ENCODE assay signal across 8 cellular contexts in the genomic region with DNA sequence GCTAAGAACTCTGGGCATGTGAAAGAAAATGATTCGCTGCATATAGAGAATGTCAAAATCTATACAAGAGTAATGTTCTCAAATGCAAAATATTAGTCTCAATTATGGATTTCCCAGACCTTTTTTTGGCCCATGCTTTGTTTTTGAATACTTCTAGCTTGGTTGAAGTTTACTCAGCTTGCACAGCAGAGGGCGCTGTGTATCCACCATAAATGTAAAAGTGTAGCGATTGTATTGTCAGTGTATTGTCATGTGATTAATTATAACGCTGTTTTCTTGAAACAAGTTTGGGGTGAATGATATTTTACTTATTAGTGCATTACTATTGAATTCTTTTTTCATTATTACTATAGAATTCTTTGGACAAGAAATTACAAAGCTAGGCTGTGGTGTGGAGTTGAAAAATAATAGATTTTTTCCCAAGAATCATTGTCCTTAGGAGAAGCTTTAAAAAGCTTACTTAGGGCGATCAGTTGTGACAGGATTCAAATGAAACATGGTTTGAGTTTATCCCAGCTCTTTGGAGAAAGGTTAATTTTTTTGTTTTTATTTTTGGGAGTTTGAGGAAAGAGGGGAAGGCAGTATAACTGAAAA.
DNase-seq lines count a peak whose midpoint lies in the region; ATAC-seq and TF ChIP-seq lines count a peak whose summit lies in the region.

No MANE protein-coding gene starts in this region.

- peak; percentile 88 for TF ChIP-seq CTCF in LNCAP (IDR thresholded peaks at IDR 0.05)

- DNase-seq in G401 (ENCODE audit: low spot score) (peak; percentile 87), SKM-1 treated with dmso at 0.1 percent for 144 hours (lab: John Stamatoyannopoulos, UW; ENCODE audit: unreplicated experiment) (peak; percentile 49), left cardiac atrium (peak; percentile 32), skeletal muscle cell (ENCODE audit: low read depth) (peak; percentile 14), DMS79 (lab: John Stamatoyannopoulos, UW) (no peak)
- DNase-seq in activated naive CD8-positive, alpha-beta T cell treated with anti-CD3 and anti-CD28 coated beads, Interleukin-2, amount 50 U/mL, for 24 hours, result peak; percentile 69

- H3K36me3 Mint-ChIP-seq in activated naive CD8-positive, alpha-beta T cell treated with anti-CD3 and anti-CD28 coated beads, Interleukin-2, amount 50 U/mL, for 24 hours (ENCODE audit: low read depth), result peaks cover 17% of the 10 kb centered on the region

- H3K27me3 Mint-ChIP-seq in activated naive CD8-positive, alpha-beta T cell treated with anti-CD3 and anti-CD28 coated beads, Interleukin-2, amount 50 U/mL, for 24 hours, result no peaks in the 10 kb centered on the region

- peaks cover 6% of the 10 kb centered on the region for H3K4me1 Mint-ChIP-seq in activated naive CD8-positive, alpha-beta T cell treated with anti-CD3 and anti-CD28 coated beads, Interleukin-2, amount 50 U/mL, for 24 hours

- ATAC-seq in GM21723 (IDR thresholded peaks at IDR 0.05; ENCODE audit: unreplicated experiment) (peak; percentile 84), left cardiac atrium (peak; percentile 72 to 80)
- ATAC-seq in activated naive CD8-positive, alpha-beta T cell treated with anti-CD3 and anti-CD28 coated beads, Interleukin-2, amount 50 U/mL, for 24 hours, result no peak

- intact Hi-C loops in left cardiac atrium (cut with DNase I), result loop anchor here in 1 of 2 donors (5.0 to 10.0 kb wide), 2 partner anchors 1342 to 1509 kb away; no protein-coding TSS in a partner anchor

- no peak overlapping the region for H3K4me3 ChIP-seq in skeletal muscle cell (ENCODE audit: low read depth, low read length)

- no peak overlapping the region for H3K4me3 Mint-ChIP-seq in activated naive CD8-positive, alpha-beta T cell treated with anti-CD3 and anti-CD28 coated beads, Interleukin-2, amount 50 U/mL, for 24 hours

- in situ Hi-C loops in G401 (cut with HindIII; ENCODE audit: low sequenced_read_pairs), result no loop called here

- no peaks in the 10 kb centered on the region for H3K9me3 Mint-ChIP-seq in activated naive CD8-positive, alpha-beta T cell treated with anti-CD3 and anti-CD28 coated beads, Interleukin-2, amount 50 U/mL, for 24 hours

- H3K27ac Mint-ChIP-seq in activated naive CD8-positive, alpha-beta T cell treated with anti-CD3 and anti-CD28 coated beads, Interleukin-2, amount 50 U/mL, for 24 hours, result no peak overlapping the region
